Comparison of ENCODE assay signal across 2 cellular contexts in genomic region chr17:60248618-60249516, GRCh38.
TF ChIP-seq lines count a peak whose summit lies in the region.

No MANE protein-coding gene starts in this region.

TF ChIP-seq in HepG2, 621 proteins besides CTCF, POLR2A, EP300 and RAD21 (continued from another document):
- TF ChIP-seq, protein P1, sequence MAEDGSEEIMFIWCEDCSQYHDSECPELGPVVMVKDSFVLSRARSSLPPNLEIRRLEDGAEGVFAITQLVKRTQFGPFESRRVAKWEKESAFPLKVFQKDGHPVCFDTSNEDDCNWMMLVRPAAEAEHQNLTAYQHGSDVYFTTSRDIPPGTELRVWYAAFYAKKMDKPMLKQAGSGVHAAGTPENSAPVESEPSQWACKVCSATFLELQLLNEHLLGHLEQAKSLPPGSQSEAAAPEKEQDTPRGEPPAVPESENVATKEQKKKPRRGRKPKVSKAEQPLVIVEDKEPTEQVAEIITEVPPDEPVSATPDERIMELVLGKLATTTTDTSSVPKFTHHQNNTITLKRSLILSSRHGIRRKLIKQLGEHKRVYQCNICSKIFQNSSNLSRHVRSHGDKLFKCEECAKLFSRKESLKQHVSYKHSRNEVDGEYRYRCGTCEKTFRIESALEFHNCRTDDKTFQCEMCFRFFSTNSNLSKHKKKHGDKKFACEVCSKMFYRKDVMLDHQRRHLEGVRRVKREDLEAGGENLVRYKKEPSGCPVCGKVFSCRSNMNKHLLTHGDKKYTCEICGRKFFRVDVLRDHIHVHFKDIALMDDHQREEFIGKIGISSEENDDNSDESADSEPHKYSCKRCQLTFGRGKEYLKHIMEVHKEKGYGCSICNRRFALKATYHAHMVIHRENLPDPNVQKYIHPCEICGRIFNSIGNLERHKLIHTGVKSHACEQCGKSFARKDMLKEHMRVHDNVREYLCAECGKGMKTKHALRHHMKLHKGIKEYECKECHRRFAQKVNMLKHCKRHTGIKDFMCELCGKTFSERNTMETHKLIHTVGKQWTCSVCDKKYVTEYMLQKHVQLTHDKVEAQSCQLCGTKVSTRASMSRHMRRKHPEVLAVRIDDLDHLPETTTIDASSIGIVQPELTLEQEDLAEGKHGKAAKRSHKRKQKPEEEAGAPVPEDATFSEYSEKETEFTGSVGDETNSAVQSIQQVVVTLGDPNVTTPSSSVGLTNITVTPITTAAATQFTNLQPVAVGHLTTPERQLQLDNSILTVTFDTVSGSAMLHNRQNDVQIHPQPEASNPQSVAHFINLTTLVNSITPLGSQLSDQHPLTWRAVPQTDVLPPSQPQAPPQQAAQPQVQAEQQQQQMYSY (CRISPR knock-in tag; IDR thresholded peaks at IDR 0.05) = no peak
TF ChIP-seq in HepG2: peak in this region for 0.

TF ChIP-seq in SK-N-SH treated with all-trans-retinoic acid at 6 μM for 48 hours, 23 proteins besides CTCF, POLR2A, EP300 and RAD21 (continued from another document):
- TF ChIP-seq, protein P2, sequence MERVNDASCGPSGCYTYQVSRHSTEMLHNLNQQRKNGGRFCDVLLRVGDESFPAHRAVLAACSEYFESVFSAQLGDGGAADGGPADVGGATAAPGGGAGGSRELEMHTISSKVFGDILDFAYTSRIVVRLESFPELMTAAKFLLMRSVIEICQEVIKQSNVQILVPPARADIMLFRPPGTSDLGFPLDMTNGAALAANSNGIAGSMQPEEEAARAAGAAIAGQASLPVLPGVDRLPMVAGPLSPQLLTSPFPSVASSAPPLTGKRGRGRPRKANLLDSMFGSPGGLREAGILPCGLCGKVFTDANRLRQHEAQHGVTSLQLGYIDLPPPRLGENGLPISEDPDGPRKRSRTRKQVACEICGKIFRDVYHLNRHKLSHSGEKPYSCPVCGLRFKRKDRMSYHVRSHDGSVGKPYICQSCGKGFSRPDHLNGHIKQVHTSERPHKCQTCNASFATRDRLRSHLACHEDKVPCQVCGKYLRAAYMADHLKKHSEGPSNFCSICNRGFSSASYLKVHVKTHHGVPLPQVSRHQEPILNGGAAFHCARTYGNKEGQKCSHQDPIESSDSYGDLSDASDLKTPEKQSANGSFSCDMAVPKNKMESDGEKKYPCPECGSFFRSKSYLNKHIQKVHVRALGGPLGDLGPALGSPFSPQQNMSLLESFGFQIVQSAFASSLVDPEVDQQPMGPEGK (CRISPR knock-in tag; IDR thresholded peaks at IDR 0.05; ENCODE audit: borderline replicate concordance) = no peak
- TF ChIP-seq, protein P3, sequence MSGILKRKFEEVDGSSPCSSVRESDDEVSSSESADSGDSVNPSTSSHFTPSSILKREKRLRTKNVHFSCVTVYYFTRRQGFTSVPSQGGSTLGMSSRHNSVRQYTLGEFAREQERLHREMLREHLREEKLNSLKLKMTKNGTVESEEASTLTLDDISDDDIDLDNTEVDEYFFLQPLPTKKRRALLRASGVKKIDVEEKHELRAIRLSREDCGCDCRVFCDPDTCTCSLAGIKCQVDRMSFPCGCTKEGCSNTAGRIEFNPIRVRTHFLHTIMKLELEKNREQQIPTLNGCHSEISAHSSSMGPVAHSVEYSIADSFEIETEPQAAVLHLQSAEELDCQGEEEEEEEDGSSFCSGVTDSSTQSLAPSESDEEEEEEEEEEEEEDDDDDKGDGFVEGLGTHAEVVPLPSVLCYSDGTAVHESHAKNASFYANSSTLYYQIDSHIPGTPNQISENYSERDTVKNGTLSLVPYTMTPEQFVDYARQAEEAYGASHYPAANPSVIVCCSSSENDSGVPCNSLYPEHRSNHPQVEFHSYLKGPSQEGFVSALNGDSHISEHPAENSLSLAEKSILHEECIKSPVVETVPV (CRISPR knock-in tag; IDR thresholded peaks at IDR 0.05) = no peak
